In the genomic region with DNA sequence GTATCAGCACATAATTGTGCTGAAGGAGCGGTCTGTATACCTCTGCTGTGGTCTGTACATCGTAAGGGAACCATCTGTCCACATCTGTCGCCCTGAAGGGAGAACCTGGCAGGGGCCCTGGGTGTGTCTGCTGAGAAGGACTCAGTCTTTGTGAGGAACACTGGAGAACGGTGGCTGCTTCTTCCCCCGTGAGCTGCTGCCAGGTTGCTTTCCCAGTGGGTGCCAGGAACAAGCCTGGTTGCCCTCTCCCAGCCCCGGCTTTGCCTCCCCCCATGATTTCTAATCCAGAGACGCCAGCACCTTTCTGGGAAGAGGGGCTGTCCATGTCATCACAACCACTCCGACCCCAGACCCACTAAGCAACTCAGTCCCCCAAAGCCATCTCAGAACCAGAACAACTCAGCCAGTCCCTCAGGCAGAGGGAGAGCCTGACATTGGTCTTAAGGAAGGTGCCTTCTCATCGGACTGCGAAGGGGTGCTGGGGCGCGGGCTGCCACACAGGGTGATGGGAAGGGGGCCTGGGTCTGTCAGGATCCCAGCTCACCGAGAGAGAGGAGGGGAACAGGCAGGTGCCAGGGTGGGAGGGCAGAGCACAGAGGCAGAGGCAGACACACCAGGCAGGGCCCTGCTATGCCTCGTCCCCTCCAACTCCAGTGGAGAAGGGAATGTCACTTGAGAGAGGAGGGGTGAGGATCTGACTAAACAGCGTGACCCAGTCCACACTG, we compare ENCODE assay signal across 10 cellular contexts. TPM values are rescaled to one million over a fixed set of nuclear protein-coding genes. Genes with fewer than 3 reads are reported as not detected.
A peak's percentile ranks its signal among the peaks of the same experiment; 100 is the strongest.
DNase-seq lines count a peak whose midpoint lies in the region; ATAC-seq and TF ChIP-seq lines count a peak whose summit lies in the region.
"Had no signal": no experiment of that assay in that cellular context is flagged by ENCODE, and none has a peak within 500 bp of the region (broad histone marks: within the 10 kb centered on the region; RNA-seq: fewer than 3 reads in every experiment).

No MANE protein-coding gene starts in this region.

- intact Hi-C loops in naive thymus-derived CD4-positive, alpha-beta T cell (cut with micrococcal nuclease), result loop anchor here in 1 of 2 donors (5.0 to 10.0 kb wide), 2 partner anchors 153 to 625 kb away; partner anchors contain the start of gene XXYLT1
- intact Hi-C loops in left colon (cut with DNase I, micrococcal nuclease) (no loop called here), lower leg skin (cut with DNase I; ENCODE audit: low total_unique reads) (no loop called here)

- CTCF ChIA-PET in naive thymus-derived CD4-positive, alpha-beta T cell (lab: Charles Lee), result interaction anchor here (0.7 to 4.6 kb wide), 3 partner anchors 13 to 38 kb away, joined by 3 to 22 read pairs (median 6); no protein-coding TSS in a partner anchor

- peaks cover 84% of the 10 kb centered on the region for H3K4me1 Mint-ChIP-seq in stimulated activated naive CD8-positive, alpha-beta T cell treated with anti-CD3 and anti-CD28 coated beads, Interleukin-15, Interleukin-2, amounts not matched to agents 100 ng/mL and 50 ng/mL, for 24 hours (ENCODE audit: low read depth)
- peaks cover 60 to 84% (median 80%) of the 10 kb centered on the region in 7 donors for H3K4me1 Mint-ChIP-seq in naive thymus-derived CD4-positive, alpha-beta T cell

- peaks cover 0 to 5% (median 0%) of the 10 kb centered on the region in 3 experiments for H3K36me3 ChIP-seq in naive thymus-derived CD4-positive, alpha-beta T cell (ENCODE audit: control insufficient read depth in 2 of 3, insufficient read depth in 3 of 3, low read length in 3 of 3)

- no peaks in the 10 kb centered on the region for H3K9me3 ChIP-seq in naive thymus-derived CD4-positive, alpha-beta T cell (ENCODE audit: control insufficient read depth in 2 of 3, low read length in 3 of 3)

- H3K9me3 Mint-ChIP-seq in stimulated activated naive CD8-positive, alpha-beta T cell treated with anti-CD3 and anti-CD28 coated beads, Interleukin-15, Interleukin-2, amounts not matched to agents 100 ng/mL and 50 ng/mL, for 24 hours, result no peaks in the 10 kb centered on the region
- no peaks in the 10 kb centered on the region for H3K9me3 Mint-ChIP-seq in naive thymus-derived CD4-positive, alpha-beta T cell

- H3K27me3 Mint-ChIP-seq in stimulated activated naive CD8-positive, alpha-beta T cell treated with anti-CD3 and anti-CD28 coated beads, Interleukin-15, Interleukin-2, amounts not matched to agents 100 ng/mL and 50 ng/mL, for 24 hours, result no peaks in the 10 kb centered on the region
- no peaks in the 10 kb centered on the region for H3K27me3 Mint-ChIP-seq in naive thymus-derived CD4-positive, alpha-beta T cell

- DNase-seq in stimulated activated naive CD8-positive, alpha-beta T cell treated with anti-CD3 and anti-CD28 coated beads, Interleukin-15, Interleukin-2, amounts not matched to agents 100 U/mL and 50 U/mL, for 24 hours, result no peak
- DNase-seq in naive thymus-derived CD4-positive, alpha-beta T cell, result no peak
- DNase-seq in left colon (no peak), lower leg skin (ENCODE audit: low spot score in 2 of 2) (no peak), NCI-H2227 (lab: John Stamatoyannopoulos, UW; ENCODE audit: unreplicated experiment) (no peak)
- DNase-seq: NCI-H226, SHP77 had no signal

- H3K4me3 Mint-ChIP-seq in stimulated activated naive CD8-positive, alpha-beta T cell treated with anti-CD3 and anti-CD28 coated beads, Interleukin-15, Interleukin-2, amounts not matched to agents 100 ng/mL and 50 ng/mL, for 24 hours, result peak overlapping the region; percentile 38
- H3K4me3 Mint-ChIP-seq in naive thymus-derived CD4-positive, alpha-beta T cell, result peak overlapping the region in 9 of 10 donors; percentile 48 to 72 (median 64)

- ATAC-seq in stimulated activated naive CD8-positive, alpha-beta T cell treated with anti-CD3 and anti-CD28 coated beads, Interleukin-15, Interleukin-2, amounts not matched to agents 100 U/mL and 50 U/mL, for 24 hours, result no peak
- ATAC-seq in naive thymus-derived CD4-positive, alpha-beta T cell, result no peak
- ATAC-seq in left colon (no peak), HG03139 (IDR thresholded peaks at IDR 0.05; ENCODE audit: unreplicated experiment) (no peak)

- H3K36me3 Mint-ChIP-seq in stimulated activated naive CD8-positive, alpha-beta T cell treated with anti-CD3 and anti-CD28 coated beads, Interleukin-15, Interleukin-2, amounts not matched to agents 100 ng/mL and 50 ng/mL, for 24 hours (ENCODE audit: low read depth), result peaks cover 5% of the 10 kb centered on the region
- H3K36me3 Mint-ChIP-seq in naive thymus-derived CD4-positive, alpha-beta T cell, result peaks cover 0 to 17% (median 0%) of the 10 kb centered on the region in 5 donors

- peak overlapping the region; percentile 92 for H3K27ac ChIP-seq in angular gyrus (ENCODE audit: low read depth, low read length)
- peak overlapping the region; percentile 22 for H3K27ac ChIP-seq in naive thymus-derived CD4-positive, alpha-beta T cell (ENCODE audit: low read depth, low read length)

- no peaks in the 10 kb centered on the region for H3K27me3 ChIP-seq in naive thymus-derived CD4-positive, alpha-beta T cell (ENCODE audit: control insufficient read depth in 2 of 2, insufficient read depth in 2 of 2, low read length in 2 of 2)

- no peak overlapping the region for H3K4me3 ChIP-seq in naive thymus-derived CD4-positive, alpha-beta T cell (ENCODE audit: low read length)
- H3K4me3 ChIP-seq in lower leg skin (ENCODE audit: low read depth, poor library complexity, severe bottlenecking), result no peak overlapping the region

- WGBS in lower leg skin, 2 donors, result 86 to 87% methylated on average over 14 to 15 of the region's 15 CpGs

- H3K27ac Mint-ChIP-seq in stimulated activated naive CD8-positive, alpha-beta T cell treated with anti-CD3 and anti-CD28 coated beads, Interleukin-15, Interleukin-2, amounts not matched to agents 100 ng/mL and 50 ng/mL, for 24 hours, result peak overlapping the region; percentile 21
- peak overlapping the region; percentile 38 to 87 (median 70) for H3K27ac Mint-ChIP-seq in naive thymus-derived CD4-positive, alpha-beta T cell

- POLR2A ChIA-PET in naive thymus-derived CD4-positive, alpha-beta T cell (lab: Charles Lee), result interaction anchor here (1.1 to 13.5 kb wide), 4 partner anchors 7 to 357 kb away, joined by 3 to 209 read pairs (median 12); partner anchors contain the start of genes PPP1R2 and TNK2

- TF ChIP-seq CTCF in lower leg skin (IDR thresholded peaks at IDR 0.05), result no peak

- no peak for TF ChIP-seq POLR2A in lower leg skin (IDR thresholded peaks at IDR 0.05)

- H3K4me1 ChIP-seq in naive thymus-derived CD4-positive, alpha-beta T cell (ENCODE audit: control insufficient read depth in 2 of 2, insufficient read depth in 2 of 2, low read length in 2 of 2), result peaks cover 7 to 61% of the 10 kb centered on the region in 2 donors

RNA-seq across cellular contexts. Expression of gene TNK2, which starts 8.5 kb away (rescaled TPM):
- total RNA-seq in naive thymus-derived CD4-positive, alpha-beta T cell, result 100 to 1,000 TPM; 128 to 196 (median 188) TPM
- polyA plus RNA-seq in naive thymus-derived CD4-positive, alpha-beta T cell, result 1 to 10 TPM; 2.0 to 2.6 TPM
- total RNA-seq in left colon (10 to 100 TPM; 18.3 to 33.9 TPM), lower leg skin (100 to 1,000 TPM in 1 of 4 donors, 10 to 100 TPM in 3; 42.3 to 105 (median 53.1) TPM)
